ENCODE assay signal across 20 cellular contexts in the genomic region with DNA sequence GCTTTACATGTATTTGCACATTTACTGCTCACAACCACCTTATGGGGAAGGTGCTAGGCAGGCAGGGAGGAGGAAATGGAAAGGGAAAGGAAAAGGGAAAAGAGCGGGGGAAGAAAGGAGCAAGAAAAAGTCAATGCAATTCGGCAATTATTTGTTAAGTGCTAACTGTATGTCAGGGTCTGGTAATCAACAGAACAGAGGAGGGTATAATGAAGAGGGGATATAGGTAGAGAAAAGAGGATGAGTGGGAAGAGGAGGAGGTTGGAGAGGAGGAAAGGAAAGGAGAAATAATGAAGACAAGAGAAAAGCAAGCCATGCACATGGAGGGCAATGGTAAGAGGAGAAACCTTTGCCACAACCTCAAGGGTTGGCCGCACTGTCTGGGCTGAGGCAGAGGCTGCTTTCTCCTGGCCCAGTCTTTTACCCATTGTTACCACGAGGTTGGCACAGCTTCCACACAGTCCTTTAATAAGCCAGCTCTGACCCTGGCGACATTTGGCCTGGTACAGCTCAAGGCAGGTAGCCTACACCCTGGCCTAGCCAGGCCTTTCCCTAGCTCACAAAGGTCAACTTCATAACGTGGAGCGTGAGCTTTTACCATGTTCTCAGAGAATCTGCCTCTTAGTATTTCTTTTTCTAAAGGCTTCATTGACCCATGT. TPM values are rescaled to one million over a fixed set of nuclear protein-coding genes. Genes with fewer than 3 reads are reported as not detected.
DNase-seq lines count a peak whose midpoint lies in the region; ATAC-seq and TF ChIP-seq lines count a peak whose summit lies in the region.
"Had no signal": no experiment of that assay in that cellular context is flagged by ENCODE, and none has a peak within 500 bp of the region (broad histone marks: within the 10 kb centered on the region; RNA-seq: fewer than 3 reads in every experiment).

No MANE protein-coding gene starts in this region.

- H3K4me3 Mint-ChIP-seq in stimulated activated naive CD8-positive, alpha-beta T cell treated with anti-CD3 and anti-CD28 coated beads, Interleukin-15, Interleukin-2, amounts not matched to agents 100 ng/mL and 50 ng/mL, for 24 hours = peak overlapping the region; percentile 75
- H3K4me3 Mint-ChIP-seq in memory B cell (peak overlapping the region; percentile 98), MCF 10A (ENCODE audit: unreplicated experiment) (no peak overlapping the region)
- H3K4me3 Mint-ChIP-seq in activated T-helper 1 cell treated with anti-CD3 and anti-CD28 coated beads, Interleukin-12 subunit alpha, Interleukin-12 subunit beta, Interleukin-2, Interleukin-4 antibody, amounts not matched to agents 30 ng/mL and 10 ng/mL and 1 ng/mL, durations not matched to agents 14 hours and 24 hours and 36 hours = no peak overlapping the region
- H3K4me3 Mint-ChIP-seq: activated CD4-positive, alpha-beta T cell treated with anti-CD3 and anti-CD28 coated beads, Interleukin-2, amount 10 ng/mL, durations not matched to agents 24 days and 14 days; nephron had no signal

- H3K9me2 ChIP-seq in OCI-LY1 (ENCODE audit: low read depth, low read length) = no peaks in the 10 kb centered on the region

- H3K4me2 ChIP-seq in OCI-LY1 (ENCODE audit: low read length) = peak overlapping the region; percentile 69

- no peak overlapping the region for H2AFZ ChIP-seq in OCI-LY1 (ENCODE audit: low read length)

- H3K4me1 ChIP-seq in OCI-LY1 (ENCODE audit: insufficient read depth, low read length, severe bottlenecking) = peaks cover 52% of the 10 kb centered on the region
- H3K4me1 ChIP-seq: psoas muscle, thyroid gland had no signal

- H3K9ac ChIP-seq in OCI-LY1 (ENCODE audit: low read length) = peak overlapping the region; percentile 81

- H3K9me3 ChIP-seq in OCI-LY1 (ENCODE audit: low read length) = no peaks in the 10 kb centered on the region
- H3K9me3 ChIP-seq: psoas muscle, thyroid gland had no signal

- peaks cover 19% of the 10 kb centered on the region for H3K79me2 ChIP-seq in OCI-LY1 (ENCODE audit: insufficient read depth, low read length)

- no peaks in the 10 kb centered on the region for H3K27me3 Mint-ChIP-seq in stimulated activated naive CD8-positive, alpha-beta T cell treated with anti-CD3 and anti-CD28 coated beads, Interleukin-15, Interleukin-2, amounts not matched to agents 100 ng/mL and 50 ng/mL, for 24 hours
- H3K27me3 Mint-ChIP-seq in memory B cell (no peaks in the 10 kb centered on the region), MCF 10A (ENCODE audit: insufficient read depth, unreplicated experiment) (peaks cover 38% of the 10 kb centered on the region)
- H3K27me3 Mint-ChIP-seq in activated T-helper 1 cell treated with anti-CD3 and anti-CD28 coated beads, Interleukin-12 subunit alpha, Interleukin-12 subunit beta, Interleukin-2, Interleukin-4 antibody, amounts not matched to agents 30 ng/mL and 10 ng/mL and 1 ng/mL, durations not matched to agents 14 hours and 24 hours and 36 hours (ENCODE audit: insufficient read depth) = peaks cover 6% of the 10 kb centered on the region
- H3K27me3 Mint-ChIP-seq: activated CD4-positive, alpha-beta T cell treated with anti-CD3 and anti-CD28 coated beads, Interleukin-2, amount 10 ng/mL, durations not matched to agents 24 days and 14 days had no signal

- peaks cover 11% of the 10 kb centered on the region for H3K4me1 Mint-ChIP-seq in stimulated activated naive CD8-positive, alpha-beta T cell treated with anti-CD3 and anti-CD28 coated beads, Interleukin-15, Interleukin-2, amounts not matched to agents 100 ng/mL and 50 ng/mL, for 24 hours (ENCODE audit: low read depth)
- H3K4me1 Mint-ChIP-seq in memory B cell = peaks cover 16% of the 10 kb centered on the region
- H3K4me1 Mint-ChIP-seq in MCF 10A (ENCODE audit: insufficient read depth, unreplicated experiment) = no peaks in the 10 kb centered on the region
- H3K4me1 Mint-ChIP-seq in activated T-helper 1 cell treated with anti-CD3 and anti-CD28 coated beads, Interleukin-12 subunit alpha, Interleukin-12 subunit beta, Interleukin-2, Interleukin-4 antibody, amounts not matched to agents 30 ng/mL and 10 ng/mL and 1 ng/mL, durations not matched to agents 14 hours and 24 hours and 36 hours (ENCODE audit: low read depth) = peaks cover 4% of the 10 kb centered on the region
- H3K4me1 Mint-ChIP-seq: nephron had no signal

- H3K27ac ChIP-seq in OCI-LY1 (ENCODE audit: low read depth, low read length, poor library complexity, severe bottlenecking) = peak overlapping the region; percentile 80
- H3K27ac ChIP-seq: psoas muscle, RWPE1, thyroid gland had no signal

- no peak for TF ChIP-seq CTCF in OCI-LY1 (IDR thresholded peaks at IDR 0.05; ENCODE audit: low read length)
- TF ChIP-seq CTCF in MCF 10A (IDR thresholded peaks at IDR 0.05; ENCODE audit: unreplicated experiment) = no peak

- no peaks in the 10 kb centered on the region for H3K36me3 Mint-ChIP-seq in stimulated activated naive CD8-positive, alpha-beta T cell treated with anti-CD3 and anti-CD28 coated beads, Interleukin-15, Interleukin-2, amounts not matched to agents 100 ng/mL and 50 ng/mL, for 24 hours (ENCODE audit: low read depth)
- H3K36me3 Mint-ChIP-seq in memory B cell = no peaks in the 10 kb centered on the region
- H3K36me3 Mint-ChIP-seq in MCF 10A (ENCODE audit: insufficient read depth, unreplicated experiment) = no peaks in the 10 kb centered on the region
- H3K36me3 Mint-ChIP-seq in activated T-helper 1 cell treated with anti-CD3 and anti-CD28 coated beads, Interleukin-12 subunit alpha, Interleukin-12 subunit beta, Interleukin-2, Interleukin-4 antibody, amounts not matched to agents 30 ng/mL and 10 ng/mL and 1 ng/mL, durations not matched to agents 14 hours and 24 hours and 36 hours (ENCODE audit: low read depth) = no peaks in the 10 kb centered on the region

- H3F3A ChIP-seq in OCI-LY1 (ENCODE audit: insufficient read depth, low read length) = no peaks in the 10 kb centered on the region

- H3K9me3 Mint-ChIP-seq in stimulated activated naive CD8-positive, alpha-beta T cell treated with anti-CD3 and anti-CD28 coated beads, Interleukin-15, Interleukin-2, amounts not matched to agents 100 ng/mL and 50 ng/mL, for 24 hours = no peaks in the 10 kb centered on the region
- H3K9me3 Mint-ChIP-seq in memory B cell (no peaks in the 10 kb centered on the region), MCF 10A (ENCODE audit: unreplicated experiment) (no peaks in the 10 kb centered on the region)
- no peaks in the 10 kb centered on the region for H3K9me3 Mint-ChIP-seq in activated T-helper 1 cell treated with anti-CD3 and anti-CD28 coated beads, Interleukin-12 subunit alpha, Interleukin-12 subunit beta, Interleukin-2, Interleukin-4 antibody, amounts not matched to agents 30 ng/mL and 10 ng/mL and 1 ng/mL, durations not matched to agents 14 hours and 24 hours and 36 hours
- H3K9me3 Mint-ChIP-seq: activated CD4-positive, alpha-beta T cell treated with anti-CD3 and anti-CD28 coated beads, Interleukin-2, amount 10 ng/mL, durations not matched to agents 24 days and 14 days had no signal

- POLR2A ChIA-PET in MCF 10A (lab: Yijun Ruan, JAX) = no interaction called here

- no peaks in the 10 kb centered on the region for H4K20me1 ChIP-seq in OCI-LY1 (ENCODE audit: insufficient read depth, low read length)

- no TSS peak for BruUV-seq in MCF 10A (replicated peaks; lab: Mats Ljungman, UMichigan)

- no peak for ATAC-seq in stimulated activated naive CD8-positive, alpha-beta T cell treated with anti-CD3 and anti-CD28 coated beads, Interleukin-15, Interleukin-2, amounts not matched to agents 100 U/mL and 50 U/mL, for 24 hours
- ATAC-seq in memory B cell (ENCODE audit: low read depth) = peak; percentile 3
- ATAC-seq: psoas muscle had no signal

- peak overlapping the region; percentile 70 for H3K4me3 ChIP-seq in OCI-LY1 (ENCODE audit: low read depth, low read length, poor library complexity, severe bottlenecking)
- H3K4me3 ChIP-seq: psoas muscle, thyroid gland had no signal

- CTCF ChIA-PET in MCF 10A (lab: Yijun Ruan, JAX) = no interaction called here

- H3K36me3 ChIP-seq in OCI-LY1 (ENCODE audit: insufficient read depth, low read length) = 0 out of 2 replicates have a peak, but pooled peaks cover 5% of the 10 kb centered on the region
- H3K36me3 ChIP-seq: thyroid gland had no signal

- no peaks in the 10 kb centered on the region for H3K27me3 ChIP-seq in OCI-LY1 (ENCODE audit: insufficient read depth, low read length)
- H3K27me3 ChIP-seq: thyroid gland had no signal

- intact Hi-C loops in MCF 10A (cut with micrococcal nuclease) = no loop called here
- intact Hi-C loops in activated T-helper 1 cell treated with anti-CD3 and anti-CD28 coated beads, Interleukin-12 subunit alpha, Interleukin-12 subunit beta, Interleukin-2, Interleukin-4 antibody, amounts not matched to agents 30 ng/mL and 10 ng/mL and 1 ng/mL, durations not matched to agents 14 hours and 24 hours and 36 hours (cut with micrococcal nuclease) = no loop called here

- H3K27ac Mint-ChIP-seq in stimulated activated naive CD8-positive, alpha-beta T cell treated with anti-CD3 and anti-CD28 coated beads, Interleukin-15, Interleukin-2, amounts not matched to agents 100 ng/mL and 50 ng/mL, for 24 hours = no peak overlapping the region
- H3K27ac Mint-ChIP-seq in memory B cell (peak overlapping the region; percentile 93), MCF 10A (ENCODE audit: low read depth, unreplicated experiment) (no peak overlapping the region)
- no peak overlapping the region for H3K27ac Mint-ChIP-seq in activated T-helper 1 cell treated with anti-CD3 and anti-CD28 coated beads, Interleukin-12 subunit alpha, Interleukin-12 subunit beta, Interleukin-2, Interleukin-4 antibody, amounts not matched to agents 30 ng/mL and 10 ng/mL and 1 ng/mL, durations not matched to agents 14 hours and 24 hours and 36 hours
- H3K27ac Mint-ChIP-seq: activated CD4-positive, alpha-beta T cell treated with anti-CD3 and anti-CD28 coated beads, Interleukin-2, amount 10 ng/mL, durations not matched to agents 24 days and 14 days; nephron had no signal

- no peak for DNase-seq in stimulated activated naive CD8-positive, alpha-beta T cell treated with anti-CD3 and anti-CD28 coated beads, Interleukin-15, Interleukin-2, amounts not matched to agents 100 U/mL and 50 U/mL, for 24 hours
- no peak for DNase-seq in memory B cell (ENCODE audit: low spot score in 2 of 2)
- DNase-seq in NCI-H128 (lab: John Stamatoyannopoulos, UW; ENCODE audit: unreplicated experiment) = no peak
- no peak for DNase-seq in cerebellar cortex (ENCODE audit: low spot score)
- no peak for DNase-seq in MCF 10A (ENCODE audit: unreplicated experiment)
- no peak for DNase-seq in activated T-helper 1 cell treated with anti-CD3 and anti-CD28 coated beads, Interleukin-12 subunit alpha, Interleukin-12 subunit beta, Interleukin-2, Interleukin-4 antibody, amounts not matched to agents 30 ng/mL and 10 ng/mL and 1 ng/mL, durations not matched to agents 14 hours and 24 hours and 36 hours (ENCODE audit: low spot score)
- DNase-seq: activated CD4-positive, alpha-beta T cell treated with anti-CD3 and anti-CD28 coated beads, Interleukin-2, amount 10 ng/mL, durations not matched to agents 24 days and 14 days; activated CD8-positive, alpha-beta memory T cell treated with anti-CD3 and anti-CD28 coated beads, Interleukin-2, amount 50 U/mL, for 4 hours; activated gamma-delta T cell treated with Interleukin-2 at 50 U/mL for 16 hours; central memory CD4-positive, alpha-beta T cell; DMS53; effector CD8-positive, alpha-beta T cell; NCI-H1436; psoas muscle; thyroid gland had no signal

RNA-seq across cellular contexts. Expression of a gene that starts 0.8 kb away (rescaled TPM):
- not detected in 2 replicates for total RNA-seq in MCF 10A (2022)
- not detected in 2 replicates for total RNA-seq in activated T-helper 1 cell treated with anti-CD3 and anti-CD28 coated beads, Interleukin-12 subunit alpha, Interleukin-12 subunit beta, Interleukin-2, Interleukin-4 antibody, amounts not matched to agents 30 ng/mL and 10 ng/mL and 1 ng/mL, durations not matched to agents 14 hours and 24 hours and 36 hours
- total RNA-seq: activated CD4-positive, alpha-beta T cell treated with anti-CD3 and anti-CD28 coated beads, Interleukin-2, amount 10 ng/mL, durations not matched to agents 24 days and 14 days; HT-29 had no signal

RNA-seq across cellular contexts. Expression of a gene that starts 5.7 kb away (rescaled TPM):
- total RNA-seq in MCF 10A (2022) = 445 and 482 TPM in 2 replicates
- 226 and 269 TPM in 2 replicates for total RNA-seq in activated T-helper 1 cell treated with anti-CD3 and anti-CD28 coated beads, Interleukin-12 subunit alpha, Interleukin-12 subunit beta, Interleukin-2, Interleukin-4 antibody, amounts not matched to agents 30 ng/mL and 10 ng/mL and 1 ng/mL, durations not matched to agents 14 hours and 24 hours and 36 hours

RNA-seq across cellular contexts. Expression of a gene that starts 22.6 kb away (rescaled TPM):
- total RNA-seq in MCF 10A (2022) = 11.7 and 13.3 TPM in 2 replicates
- total RNA-seq in activated T-helper 1 cell treated with anti-CD3 and anti-CD28 coated beads, Interleukin-12 subunit alpha, Interleukin-12 subunit beta, Interleukin-2, Interleukin-4 antibody, amounts not matched to agents 30 ng/mL and 10 ng/mL and 1 ng/mL, durations not matched to agents 14 hours and 24 hours and 36 hours = 65.7 and 67.9 TPM in 2 replicates

RNA-seq across cellular contexts. Expression of a gene that starts 22.9 kb away (rescaled TPM):
- total RNA-seq in MCF 10A (2022) = 35.5 and 44.2 TPM in 2 replicates
- 20.6 and 21.3 TPM in 2 replicates for total RNA-seq in activated T-helper 1 cell treated with anti-CD3 and anti-CD28 coated beads, Interleukin-12 subunit alpha, Interleukin-12 subunit beta, Interleukin-2, Interleukin-4 antibody, amounts not matched to agents 30 ng/mL and 10 ng/mL and 1 ng/mL, durations not matched to agents 14 hours and 24 hours and 36 hours

RNA-seq across cellular contexts. Expression of a gene that starts 36.6 kb away (rescaled TPM):
- total RNA-seq in MCF 10A (2022) = 14.9 and 17.2 TPM in 2 replicates
- 30.9 and 36.5 TPM in 2 replicates for total RNA-seq in activated T-helper 1 cell treated with anti-CD3 and anti-CD28 coated beads, Interleukin-12 subunit alpha, Interleukin-12 subunit beta, Interleukin-2, Interleukin-4 antibody, amounts not matched to agents 30 ng/mL and 10 ng/mL and 1 ng/mL, durations not matched to agents 14 hours and 24 hours and 36 hours

Comparison
In these comparisons a context has a peak if more than half of its experiments do, and no peak if none do; other contexts are left out.
1. H3K4me3 Mint-ChIP-seq: peak in stimulated activated naive CD8-positive, alpha-beta T cell treated with anti-CD3 and anti-CD28 coated beads, Interleukin-15, Interleukin-2, amounts not matched to agents 100 ng/mL and 50 ng/mL, for 24 hours (single experiment) and memory B cell (single experiment); none in MCF 10A (single experiment) and activated T-helper 1 cell treated with anti-CD3 and anti-CD28 coated beads, Interleukin-12 subunit alpha, Interleukin-12 subunit beta, Interleukin-2, Interleukin-4 antibody, amounts not matched to agents 30 ng/mL and 10 ng/mL and 1 ng/mL, durations not matched to agents 14 hours and 24 hours and 36 hours (single experiment).